8 cellular contexts compared by ENCODE assay signal in the genomic region with DNA sequence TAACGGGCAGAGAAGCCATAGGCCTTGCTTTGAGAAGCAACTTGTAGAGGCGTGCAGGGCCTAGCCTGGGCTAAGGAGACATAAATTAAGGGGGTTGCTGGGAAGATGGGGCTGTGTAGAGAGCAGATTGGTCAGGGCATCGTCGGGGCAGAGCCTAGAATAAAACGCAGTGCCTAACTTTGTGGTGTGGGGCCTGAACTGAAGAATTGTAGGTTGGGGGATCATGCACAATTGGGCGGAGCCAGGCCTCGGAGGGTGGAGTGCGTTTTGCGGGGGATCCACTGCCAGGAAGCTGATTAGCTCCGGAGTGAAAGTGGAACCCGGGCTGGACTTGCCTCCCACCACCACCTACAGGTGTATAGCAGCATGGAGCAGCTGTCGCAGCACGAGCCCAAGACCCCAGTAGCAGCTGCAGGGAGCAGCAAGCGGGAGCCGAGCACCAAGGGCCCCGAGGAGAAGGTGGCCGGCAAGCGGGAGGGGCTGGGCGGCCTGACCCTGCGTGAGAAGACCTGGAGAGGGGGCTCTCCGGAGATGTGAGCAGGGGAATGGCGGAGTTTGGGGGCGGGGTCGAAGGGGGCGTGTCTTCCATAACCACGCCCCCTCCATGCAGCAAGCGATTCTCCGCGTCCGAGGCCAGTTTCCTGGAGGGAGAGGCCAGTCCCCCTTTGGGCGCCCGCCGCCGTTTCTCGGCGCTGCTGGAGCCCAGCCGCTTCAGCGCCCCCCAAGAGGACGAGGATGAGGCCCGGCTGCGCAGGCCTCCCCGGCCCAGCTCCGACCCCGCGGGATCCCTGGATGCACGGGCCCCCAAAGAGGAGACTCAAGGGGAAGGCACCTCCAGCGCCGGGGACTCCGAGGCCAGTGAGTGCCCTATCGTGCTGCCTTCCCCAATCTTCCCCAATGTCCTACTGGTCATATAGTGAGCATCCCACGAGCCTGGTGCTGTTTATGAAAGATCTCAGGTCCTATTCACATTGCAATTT. TPM values are rescaled to one million over a fixed set of nuclear protein-coding genes. Genes with fewer than 3 reads are reported as not detected.
A peak's percentile ranks its signal among the peaks of the same experiment; 100 is the strongest.
DNase-seq lines count a peak whose midpoint lies in the region; ATAC-seq and TF ChIP-seq lines count a peak whose summit lies in the region.

No MANE protein-coding gene starts in this region.

- H3K36me3 ChIP-seq in OCI-LY1 (ENCODE audit: insufficient read depth, low read length) = peaks cover 6% of the 10 kb centered on the region; the same call in 1 of the 2 replicates

- no peak; the same call in 1 of the 2 replicates for TF ChIP-seq CTCF in OCI-LY1 (IDR thresholded peaks at IDR 0.05; ENCODE audit: low read length)

- H3K9me3 ChIP-seq in OCI-LY1 (ENCODE audit: low read length) = no peaks in the 10 kb centered on the region

- H3K36me3 Mint-ChIP-seq in activated naive CD4-positive, alpha-beta T cell treated with anti-CD3 and anti-CD28 coated beads, Interleukin-2, amount 50 U/mL, for 24 hours = peaks cover 7% of the 10 kb centered on the region

- H3F3A ChIP-seq in OCI-LY1 (ENCODE audit: insufficient read depth, low read length) = no peaks in the 10 kb centered on the region

- peak overlapping the region; percentile 74 for H3K4me3 Mint-ChIP-seq in activated naive CD4-positive, alpha-beta T cell treated with anti-CD3 and anti-CD28 coated beads, Interleukin-2, amount 50 U/mL, for 24 hours

- peaks cover 10% of the 10 kb centered on the region for H3K4me1 ChIP-seq in OCI-LY1 (ENCODE audit: insufficient read depth, low read length, severe bottlenecking)

- peak overlapping the region; percentile 66 for H3K4me2 ChIP-seq in OCI-LY1 (ENCODE audit: low read length)

- no peak overlapping the region for H2AFZ ChIP-seq in OCI-LY1 (ENCODE audit: low read length)

- DNase-seq in DMS53 (lab: John Stamatoyannopoulos, UW) = peak; percentile 71
- no peak for DNase-seq in DMS53 treated with DMSO at 0.1 percent for 48 hours (lab: John Stamatoyannopoulos, UW; ENCODE audit: unreplicated experiment)
- peak; percentile 72 for DNase-seq in left ventricle myocardium superior
- DNase-seq in skeletal muscle cell (ENCODE audit: low read depth) = no peak

- peaks cover 5% of the 10 kb centered on the region for H3K9me3 Mint-ChIP-seq in activated naive CD4-positive, alpha-beta T cell treated with anti-CD3 and anti-CD28 coated beads, Interleukin-2, amount 50 U/mL, for 24 hours

- H3K27ac ChIP-seq in OCI-LY1 (ENCODE audit: low read depth, low read length, poor library complexity, severe bottlenecking) = no peak overlapping the region

- H3K4me1 Mint-ChIP-seq in activated naive CD4-positive, alpha-beta T cell treated with anti-CD3 and anti-CD28 coated beads, Interleukin-2, amount 50 U/mL, for 24 hours = peaks cover 9% of the 10 kb centered on the region

- H4K20me1 ChIP-seq in OCI-LY1 (ENCODE audit: insufficient read depth, low read length) = no peaks in the 10 kb centered on the region

- H3K27me3 Mint-ChIP-seq in activated naive CD4-positive, alpha-beta T cell treated with anti-CD3 and anti-CD28 coated beads, Interleukin-2, amount 50 U/mL, for 24 hours = no peaks in the 10 kb centered on the region

- intact Hi-C loops in left ventricle myocardium superior (cut with micrococcal nuclease) = no loop called here

- H3K9ac ChIP-seq in OCI-LY1 (ENCODE audit: low read length) = peak overlapping the region; percentile 21; the same call in 1 of the 2 replicates

- no peaks in the 10 kb centered on the region for H3K9me2 ChIP-seq in OCI-LY1 (ENCODE audit: low read depth, low read length)

- H3K4me3 ChIP-seq in OCI-LY1 (ENCODE audit: low read depth, low read length, poor library complexity, severe bottlenecking) (peak overlapping the region; percentile 56), skeletal muscle cell (ENCODE audit: low read depth, low read length) (peak overlapping the region; percentile 51)

- H3K27me3 ChIP-seq in OCI-LY1 (ENCODE audit: insufficient read depth, low read length) = no peaks in the 10 kb centered on the region

- ATAC-seq in left ventricle myocardium superior (peak; percentile 69), GM21381 (IDR thresholded peaks at IDR 0.05; ENCODE audit: unreplicated experiment) (no peak), GM21786 (IDR thresholded peaks at IDR 0.05; ENCODE audit: unreplicated experiment) (no peak)

- no peaks in the 10 kb centered on the region for H3K79me2 ChIP-seq in OCI-LY1 (ENCODE audit: insufficient read depth, low read length)

- no peak overlapping the region for H3K27ac Mint-ChIP-seq in activated naive CD4-positive, alpha-beta T cell treated with anti-CD3 and anti-CD28 coated beads, Interleukin-2, amount 50 U/mL, for 24 hours

RNA-seq across cellular contexts. Expression of a gene that starts 13.8 kb away (rescaled TPM):
- total RNA-seq in left ventricle myocardium superior = 19.2 TPM

RNA-seq across cellular contexts. Expression of a gene that starts 19.6 kb away (rescaled TPM):
- not detected for total RNA-seq in left ventricle myocardium superior

RNA-seq across cellular contexts. Expression of a gene that starts 23.6 kb away (rescaled TPM):
- total RNA-seq in left ventricle myocardium superior = 30.5 TPM

RNA-seq across cellular contexts. Expression of a gene that starts 29.1 kb away (rescaled TPM):
- 0.12 TPM for total RNA-seq in left ventricle myocardium superior

RNA-seq across cellular contexts. Expression of a gene that starts 33.0 kb away (rescaled TPM):
- not detected for total RNA-seq in left ventricle myocardium superior

Comparison
In these comparisons a context has a peak if more than half of its experiments do, and no peak if none do; other contexts are left out.
1. DNase-seq: peak in DMS53 (single experiment) and left ventricle myocardium superior (single experiment); none in DMS53 treated with DMSO at 0.1 percent for 48 hours (single experiment) and skeletal muscle cell (single experiment).